1 cellular context compared by ENCODE assay signal in the genomic region with DNA sequence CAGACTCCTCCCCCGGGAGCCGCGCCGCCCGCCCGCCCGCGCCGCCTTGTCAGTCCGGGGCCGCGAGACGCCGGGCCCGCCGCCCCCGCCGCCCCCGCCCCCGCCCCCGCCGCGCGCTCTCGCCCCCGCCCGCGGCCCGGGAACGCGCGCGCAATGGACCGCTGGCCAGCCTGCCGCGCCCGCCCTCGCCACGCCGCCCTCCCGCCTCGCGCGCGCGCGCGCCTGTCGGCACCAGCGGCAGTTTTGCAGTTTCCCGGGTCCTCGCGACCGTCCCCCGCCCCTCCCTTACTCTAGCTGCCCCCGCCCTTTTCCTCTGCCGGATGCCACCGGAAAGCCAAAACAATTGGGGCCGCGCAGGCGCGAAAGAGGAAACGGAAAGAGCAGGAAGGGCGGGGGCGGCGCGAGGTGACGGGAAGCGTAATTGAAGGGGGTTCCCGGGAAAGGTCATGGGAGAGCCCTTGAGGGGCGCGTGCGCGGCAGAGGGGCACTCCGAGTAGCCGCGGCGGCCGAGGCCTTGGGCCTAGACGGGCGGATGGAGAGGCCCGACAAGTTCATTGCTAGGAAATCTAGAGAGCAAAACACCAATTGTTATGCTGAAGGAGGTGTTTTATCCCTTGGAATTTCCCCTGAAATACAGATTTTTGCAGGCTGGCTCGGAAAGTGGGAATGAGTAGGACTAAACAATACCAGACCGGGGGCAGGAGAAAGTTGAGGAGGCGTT.
A peak's percentile ranks its signal among the peaks of the same experiment; 100 is the strongest.
TF ChIP-seq lines count a peak whose summit lies in the region.

No MANE protein-coding gene starts in this region.

TF ChIP-seq in GM12878, 131 proteins besides CTCF, POLR2A, EP300 and RAD21 (continued from another document and continues in another):
- TF ChIP-seq, protein P1, sequence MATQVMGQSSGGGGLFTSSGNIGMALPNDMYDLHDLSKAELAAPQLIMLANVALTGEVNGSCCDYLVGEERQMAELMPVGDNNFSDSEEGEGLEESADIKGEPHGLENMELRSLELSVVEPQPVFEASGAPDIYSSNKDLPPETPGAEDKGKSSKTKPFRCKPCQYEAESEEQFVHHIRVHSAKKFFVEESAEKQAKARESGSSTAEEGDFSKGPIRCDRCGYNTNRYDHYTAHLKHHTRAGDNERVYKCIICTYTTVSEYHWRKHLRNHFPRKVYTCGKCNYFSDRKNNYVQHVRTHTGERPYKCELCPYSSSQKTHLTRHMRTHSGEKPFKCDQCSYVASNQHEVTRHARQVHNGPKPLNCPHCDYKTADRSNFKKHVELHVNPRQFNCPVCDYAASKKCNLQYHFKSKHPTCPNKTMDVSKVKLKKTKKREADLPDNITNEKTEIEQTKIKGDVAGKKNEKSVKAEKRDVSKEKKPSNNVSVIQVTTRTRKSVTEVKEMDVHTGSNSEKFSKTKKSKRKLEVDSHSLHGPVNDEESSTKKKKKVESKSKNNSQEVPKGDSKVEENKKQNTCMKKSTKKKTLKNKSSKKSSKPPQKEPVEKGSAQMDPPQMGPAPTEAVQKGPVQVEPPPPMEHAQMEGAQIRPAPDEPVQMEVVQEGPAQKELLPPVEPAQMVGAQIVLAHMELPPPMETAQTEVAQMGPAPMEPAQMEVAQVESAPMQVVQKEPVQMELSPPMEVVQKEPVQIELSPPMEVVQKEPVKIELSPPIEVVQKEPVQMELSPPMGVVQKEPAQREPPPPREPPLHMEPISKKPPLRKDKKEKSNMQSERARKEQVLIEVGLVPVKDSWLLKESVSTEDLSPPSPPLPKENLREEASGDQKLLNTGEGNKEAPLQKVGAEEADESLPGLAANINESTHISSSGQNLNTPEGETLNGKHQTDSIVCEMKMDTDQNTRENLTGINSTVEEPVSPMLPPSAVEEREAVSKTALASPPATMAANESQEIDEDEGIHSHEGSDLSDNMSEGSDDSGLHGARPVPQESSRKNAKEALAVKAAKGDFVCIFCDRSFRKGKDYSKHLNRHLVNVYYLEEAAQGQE (IDR thresholded peaks at IDR 0.05; ENCODE audit: low read depth, low read length), result 0 out of 2 replicates have a peak, but pooled peaks have one; percentile 8
- TF ChIP-seq CEBPB (IDR thresholded peaks at IDR 0.05; ENCODE audit: borderline replicate concordance in 1 of 2, low read depth in 2 of 2, low read length in 2 of 2) (no peak), HDAC6 (IDR thresholded peaks at IDR 0.05; ENCODE audit: unreplicated experiment) (no peak), HDGF (IDR thresholded peaks at IDR 0.05) (no peak), ESRRA (IDR thresholded peaks at IDR 0.05; ENCODE audit: low read length) (peak; percentile 80; the same call in 1 of the 2 replicates), TCF3 (IDR thresholded peaks at IDR 0.05; ENCODE audit: borderline replicate concordance, insufficient read depth, low read depth, low read length) (no peak), PAX8 (IDR thresholded peaks at IDR 0.05) (no peak), FOXM1 (IDR thresholded peaks at IDR 0.05; ENCODE audit: low read depth, low read length) (no peak), BMI1 (IDR thresholded peaks at IDR 0.05; ENCODE audit: borderline replicate concordance) (no peak), JUNB (IDR thresholded peaks at IDR 0.05) (no peak), MXI1 (IDR thresholded peaks at IDR 0.05; ENCODE audit: low read depth, low read length) (no peak), EZH2 (IDR thresholded peaks at IDR 0.05; ENCODE audit: borderline replicate concordance, control insufficient read depth, low read depth, low read length) (no peak), NRF1 (conservative IDR thresholded peaks at IDR 0.05; ENCODE audit: low read depth, low read length) (peak; percentile 60), RBBP5 (conservative IDR thresholded peaks at IDR 0.05) (no peak), FOXK2 (IDR thresholded peaks at IDR 0.05) (no peak), GATAD2B (conservative IDR thresholded peaks at IDR 0.05; ENCODE audit: low read depth) (peak; percentile 58; the same call in 1 of the 2 replicates), ZNF622 (IDR thresholded peaks at IDR 0.05) (no peak), SPI1 (IDR thresholded peaks at IDR 0.05; ENCODE audit: borderline replicate concordance, insufficient read depth, low read depth, low read length) (peak; percentile 57; the same call in 1 of the 2 replicates), RELA (IDR thresholded peaks at IDR 0.05; ENCODE audit: borderline replicate concordance, partially characterized antibody) (peak; percentile 67), POLR2AphosphoS2 (IDR thresholded peaks at IDR 0.05; ENCODE audit: low read depth, low read length) (0 out of 2 replicates have a peak, but pooled peaks have one; percentile 25), WRNIP1 (IDR thresholded peaks at IDR 0.05; ENCODE audit: borderline replicate concordance, low read depth, low read length) (no peak), TCF12 (IDR thresholded peaks at IDR 0.05; ENCODE audit: low read depth, low read length) (0 out of 2 replicates have a peak, but pooled peaks have one; percentile 31), NR2C1 (IDR thresholded peaks at IDR 0.05) (peak; percentile 75), RFX5 (IDR thresholded peaks at IDR 0.05; ENCODE audit: low read depth, low read length) (no peak), NBN (IDR thresholded peaks at IDR 0.05) (peak; percentile 78), TBL1XR1 (IDR thresholded peaks at IDR 0.05; ENCODE audit: low read depth, low read length) (0 out of 2 replicates have a peak, but pooled peaks have one; percentile 29), CREB1 (IDR thresholded peaks at IDR 0.05; ENCODE audit: low read depth) (peak; percentile 76), LARP7 (IDR thresholded peaks at IDR 0.05) (no peak), JUND (IDR thresholded peaks at IDR 0.05; ENCODE audit: low read depth, low read length) (no peak)
- TF ChIP-seq, protein P2, sequence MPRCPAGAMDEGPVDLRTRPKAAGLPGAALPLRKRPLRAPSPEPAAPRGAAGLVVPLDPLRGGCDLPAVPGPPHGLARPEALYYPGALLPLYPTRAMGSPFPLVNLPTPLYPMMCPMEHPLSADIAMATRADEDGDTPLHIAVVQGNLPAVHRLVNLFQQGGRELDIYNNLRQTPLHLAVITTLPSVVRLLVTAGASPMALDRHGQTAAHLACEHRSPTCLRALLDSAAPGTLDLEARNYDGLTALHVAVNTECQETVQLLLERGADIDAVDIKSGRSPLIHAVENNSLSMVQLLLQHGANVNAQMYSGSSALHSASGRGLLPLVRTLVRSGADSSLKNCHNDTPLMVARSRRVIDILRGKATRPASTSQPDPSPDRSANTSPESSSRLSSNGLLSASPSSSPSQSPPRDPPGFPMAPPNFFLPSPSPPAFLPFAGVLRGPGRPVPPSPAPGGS (IDR thresholded peaks at IDR 0.05; ENCODE audit: borderline replicate concordance, insufficient read depth, low read depth, low read length, poor library complexity, severe bottlenecking), result no peak
- TF ChIP-seq, protein P3, sequence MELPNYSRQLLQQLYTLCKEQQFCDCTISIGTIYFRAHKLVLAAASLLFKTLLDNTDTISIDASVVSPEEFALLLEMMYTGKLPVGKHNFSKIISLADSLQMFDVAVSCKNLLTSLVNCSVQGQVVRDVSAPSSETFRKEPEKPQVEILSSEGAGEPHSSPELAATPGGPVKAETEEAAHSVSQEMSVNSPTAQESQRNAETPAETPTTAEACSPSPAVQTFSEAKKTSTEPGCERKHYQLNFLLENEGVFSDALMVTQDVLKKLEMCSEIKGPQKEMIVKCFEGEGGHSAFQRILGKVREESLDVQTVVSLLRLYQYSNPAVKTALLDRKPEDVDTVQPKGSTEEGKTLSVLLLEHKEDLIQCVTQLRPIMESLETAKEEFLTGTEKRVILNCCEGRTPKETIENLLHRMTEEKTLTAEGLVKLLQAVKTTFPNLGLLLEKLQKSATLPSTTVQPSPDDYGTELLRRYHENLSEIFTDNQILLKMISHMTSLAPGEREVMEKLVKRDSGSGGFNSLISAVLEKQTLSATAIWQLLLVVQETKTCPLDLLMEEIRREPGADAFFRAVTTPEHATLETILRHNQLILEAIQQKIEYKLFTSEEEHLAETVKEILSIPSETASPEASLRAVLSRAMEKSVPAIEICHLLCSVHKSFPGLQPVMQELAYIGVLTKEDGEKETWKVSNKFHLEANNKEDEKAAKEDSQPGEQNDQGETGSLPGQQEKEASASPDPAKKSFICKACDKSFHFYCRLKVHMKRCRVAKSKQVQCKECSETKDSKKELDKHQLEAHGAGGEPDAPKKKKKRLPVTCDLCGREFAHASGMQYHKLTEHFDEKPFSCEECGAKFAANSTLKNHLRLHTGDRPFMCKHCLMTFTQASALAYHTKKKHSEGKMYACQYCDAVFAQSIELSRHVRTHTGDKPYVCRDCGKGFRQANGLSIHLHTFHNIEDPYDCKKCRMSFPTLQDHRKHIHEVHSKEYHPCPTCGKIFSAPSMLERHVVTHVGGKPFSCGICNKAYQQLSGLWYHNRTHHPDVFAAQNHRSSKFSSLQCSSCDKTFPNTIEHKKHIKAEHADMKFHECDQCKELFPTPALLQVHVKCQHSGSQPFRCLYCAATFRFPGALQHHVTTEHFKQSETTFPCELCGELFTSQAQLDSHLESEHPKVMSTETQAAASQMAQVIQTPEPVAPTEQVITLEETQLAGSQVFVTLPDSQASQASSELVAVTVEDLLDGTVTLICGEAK (IDR thresholded peaks at IDR 0.05; ENCODE audit: borderline replicate concordance), result peak; percentile 40; the same call in 1 of the 2 replicates
- TF ChIP-seq, protein P4, sequence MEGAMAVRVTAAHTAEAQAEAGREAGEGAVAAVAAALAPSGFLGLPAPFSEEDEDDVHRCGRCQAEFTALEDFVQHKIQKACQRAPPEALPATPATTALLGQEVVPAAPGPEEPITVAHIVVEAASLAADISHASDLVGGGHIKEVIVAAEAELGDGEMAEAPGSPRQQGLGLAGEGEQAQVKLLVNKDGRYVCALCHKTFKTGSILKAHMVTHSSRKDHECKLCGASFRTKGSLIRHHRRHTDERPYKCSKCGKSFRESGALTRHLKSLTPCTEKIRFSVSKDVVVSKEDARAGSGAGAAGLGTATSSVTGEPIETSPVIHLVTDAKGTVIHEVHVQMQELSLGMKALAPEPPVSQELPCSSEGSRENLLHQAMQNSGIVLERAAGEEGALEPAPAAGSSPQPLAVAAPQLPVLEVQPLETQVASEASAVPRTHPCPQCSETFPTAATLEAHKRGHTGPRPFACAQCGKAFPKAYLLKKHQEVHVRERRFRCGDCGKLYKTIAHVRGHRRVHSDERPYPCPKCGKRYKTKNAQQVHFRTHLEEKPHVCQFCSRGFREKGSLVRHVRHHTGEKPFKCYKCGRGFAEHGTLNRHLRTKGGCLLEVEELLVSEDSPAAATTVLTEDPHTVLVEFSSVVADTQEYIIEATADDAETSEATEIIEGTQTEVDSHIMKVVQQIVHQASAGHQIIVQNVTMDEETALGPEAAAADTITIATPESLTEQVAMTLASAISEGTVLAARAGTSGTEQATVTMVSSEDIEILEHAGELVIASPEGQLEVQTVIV (IDR thresholded peaks at IDR 0.05; ENCODE audit: borderline replicate concordance, partially characterized antibody), result peak; percentile 26
- TF ChIP-seq, protein P5, sequence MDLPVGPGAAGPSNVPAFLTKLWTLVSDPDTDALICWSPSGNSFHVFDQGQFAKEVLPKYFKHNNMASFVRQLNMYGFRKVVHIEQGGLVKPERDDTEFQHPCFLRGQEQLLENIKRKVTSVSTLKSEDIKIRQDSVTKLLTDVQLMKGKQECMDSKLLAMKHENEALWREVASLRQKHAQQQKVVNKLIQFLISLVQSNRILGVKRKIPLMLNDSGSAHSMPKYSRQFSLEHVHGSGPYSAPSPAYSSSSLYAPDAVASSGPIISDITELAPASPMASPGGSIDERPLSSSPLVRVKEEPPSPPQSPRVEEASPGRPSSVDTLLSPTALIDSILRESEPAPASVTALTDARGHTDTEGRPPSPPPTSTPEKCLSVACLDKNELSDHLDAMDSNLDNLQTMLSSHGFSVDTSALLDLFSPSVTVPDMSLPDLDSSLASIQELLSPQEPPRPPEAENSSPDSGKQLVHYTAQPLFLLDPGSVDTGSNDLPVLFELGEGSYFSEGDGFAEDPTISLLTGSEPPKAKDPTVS (IDR thresholded peaks at IDR 0.05; ENCODE audit: low read depth, low read length), result no peak
- TF ChIP-seq, protein P6, sequence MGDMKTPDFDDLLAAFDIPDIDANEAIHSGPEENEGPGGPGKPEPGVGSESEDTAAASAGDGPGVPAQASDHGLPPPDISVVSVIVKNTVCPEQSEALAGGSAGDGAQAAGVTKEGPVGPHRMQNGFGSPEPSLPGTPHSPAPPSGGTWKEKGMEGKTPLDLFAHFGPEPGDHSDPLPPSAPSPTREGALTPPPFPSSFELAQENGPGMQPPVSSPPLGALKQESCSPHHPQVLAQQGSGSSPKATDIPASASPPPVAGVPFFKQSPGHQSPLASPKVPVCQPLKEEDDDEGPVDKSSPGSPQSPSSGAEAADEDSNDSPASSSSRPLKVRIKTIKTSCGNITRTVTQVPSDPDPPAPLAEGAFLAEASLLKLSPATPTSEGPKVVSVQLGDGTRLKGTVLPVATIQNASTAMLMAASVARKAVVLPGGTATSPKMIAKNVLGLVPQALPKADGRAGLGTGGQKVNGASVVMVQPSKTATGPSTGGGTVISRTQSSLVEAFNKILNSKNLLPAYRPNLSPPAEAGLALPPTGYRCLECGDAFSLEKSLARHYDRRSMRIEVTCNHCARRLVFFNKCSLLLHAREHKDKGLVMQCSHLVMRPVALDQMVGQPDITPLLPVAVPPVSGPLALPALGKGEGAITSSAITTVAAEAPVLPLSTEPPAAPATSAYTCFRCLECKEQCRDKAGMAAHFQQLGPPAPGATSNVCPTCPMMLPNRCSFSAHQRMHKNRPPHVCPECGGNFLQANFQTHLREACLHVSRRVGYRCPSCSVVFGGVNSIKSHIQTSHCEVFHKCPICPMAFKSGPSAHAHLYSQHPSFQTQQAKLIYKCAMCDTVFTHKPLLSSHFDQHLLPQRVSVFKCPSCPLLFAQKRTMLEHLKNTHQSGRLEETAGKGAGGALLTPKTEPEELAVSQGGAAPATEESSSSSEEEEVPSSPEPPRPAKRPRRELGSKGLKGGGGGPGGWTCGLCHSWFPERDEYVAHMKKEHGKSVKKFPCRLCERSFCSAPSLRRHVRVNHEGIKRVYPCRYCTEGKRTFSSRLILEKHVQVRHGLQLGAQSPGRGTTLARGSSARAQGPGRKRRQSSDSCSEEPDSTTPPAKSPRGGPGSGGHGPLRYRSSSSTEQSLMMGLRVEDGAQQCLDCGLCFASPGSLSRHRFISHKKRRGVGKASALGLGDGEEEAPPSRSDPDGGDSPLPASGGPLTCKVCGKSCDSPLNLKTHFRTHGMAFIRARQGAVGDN (IDR thresholded peaks at IDR 0.05), result peak; percentile 89
- TF ChIP-seq, protein P7, sequence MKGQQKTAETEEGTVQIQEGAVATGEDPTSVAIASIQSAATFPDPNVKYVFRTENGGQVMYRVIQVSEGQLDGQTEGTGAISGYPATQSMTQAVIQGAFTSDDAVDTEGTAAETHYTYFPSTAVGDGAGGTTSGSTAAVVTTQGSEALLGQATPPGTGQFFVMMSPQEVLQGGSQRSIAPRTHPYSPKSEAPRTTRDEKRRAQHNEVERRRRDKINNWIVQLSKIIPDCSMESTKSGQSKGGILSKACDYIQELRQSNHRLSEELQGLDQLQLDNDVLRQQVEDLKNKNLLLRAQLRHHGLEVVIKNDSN (IDR thresholded peaks at IDR 0.05; ENCODE audit: borderline replicate concordance, extremely low read length, insufficient read depth, low read depth, low read length), result no peak
- TF ChIP-seq, protein P8, sequence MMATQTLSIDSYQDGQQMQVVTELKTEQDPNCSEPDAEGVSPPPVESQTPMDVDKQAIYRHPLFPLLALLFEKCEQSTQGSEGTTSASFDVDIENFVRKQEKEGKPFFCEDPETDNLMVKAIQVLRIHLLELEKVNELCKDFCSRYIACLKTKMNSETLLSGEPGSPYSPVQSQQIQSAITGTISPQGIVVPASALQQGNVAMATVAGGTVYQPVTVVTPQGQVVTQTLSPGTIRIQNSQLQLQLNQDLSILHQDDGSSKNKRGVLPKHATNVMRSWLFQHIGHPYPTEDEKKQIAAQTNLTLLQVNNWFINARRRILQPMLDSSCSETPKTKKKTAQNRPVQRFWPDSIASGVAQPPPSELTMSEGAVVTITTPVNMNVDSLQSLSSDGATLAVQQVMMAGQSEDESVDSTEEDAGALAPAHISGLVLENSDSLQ (IDR thresholded peaks at IDR 0.05), result peak; percentile 44; the same call in 1 of the 2 replicates
